ENCODE assay signal across 20 cellular contexts in the genomic region with DNA sequence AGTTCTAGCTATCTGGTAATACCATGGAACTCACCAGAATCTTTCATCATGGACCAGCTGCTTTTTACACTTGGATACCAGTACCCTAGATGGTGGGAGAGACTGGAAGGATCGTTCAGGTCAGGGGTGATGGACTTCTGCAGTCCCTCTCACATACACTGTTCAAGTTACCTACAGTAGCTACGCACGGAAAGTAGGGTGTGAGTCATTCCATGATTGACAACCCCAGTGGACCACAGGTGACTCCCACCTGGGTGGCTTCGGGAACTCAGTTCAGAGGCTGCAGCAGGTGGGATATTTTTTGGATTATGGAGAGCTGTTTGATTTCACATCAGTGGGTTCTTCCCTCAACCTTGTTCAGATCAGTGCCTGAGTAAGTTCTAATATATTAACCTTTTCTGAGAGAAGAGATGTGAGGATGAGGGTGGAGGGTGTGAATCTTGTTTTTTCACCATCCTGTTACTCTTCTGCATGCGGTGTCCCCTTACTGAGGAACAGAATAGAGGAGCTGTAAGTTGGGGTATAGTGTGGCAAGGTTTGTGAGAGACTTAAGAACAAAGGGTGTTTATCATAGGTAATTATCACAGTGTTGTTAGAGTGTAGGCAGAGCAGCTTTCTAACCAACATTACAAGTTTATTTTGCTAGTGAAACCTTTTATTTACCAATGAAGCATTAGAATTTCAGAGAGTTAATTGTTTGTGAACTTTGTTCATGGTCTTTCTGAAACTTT. TPM values are rescaled to one million over a fixed set of nuclear protein-coding genes. Genes with fewer than 3 reads are reported as not detected.
DNase-seq lines count a peak whose midpoint lies in the region; ATAC-seq and TF ChIP-seq lines count a peak whose summit lies in the region.
"Had no signal": no experiment of that assay in that cellular context is flagged by ENCODE, and none has a peak within 500 bp of the region (broad histone marks: within the 10 kb centered on the region; RNA-seq: fewer than 3 reads in every experiment).

No MANE protein-coding gene starts in this region.

- no peaks in the 10 kb centered on the region for H3K9me3 ChIP-seq in PC-3 (ENCODE audit: low read length)
- no peaks in the 10 kb centered on the region for H3K9me3 ChIP-seq in trophoblast cell (ENCODE audit: insufficient read depth, low read depth, low read length)

- TF ChIP-seq CTCF in PC-3 (conservative IDR thresholded peaks at IDR 0.05; ENCODE audit: low read depth, low read length) (no peak), GM13976 (IDR thresholded peaks at IDR 0.05; ENCODE audit: borderline replicate concordance, control extremely low read depth, extremely low read depth, insufficient read depth, missing control alignments) (no peak)

- peak overlapping the region; percentile 21 for H2BK12ac ChIP-seq in trophoblast cell (ENCODE audit: low read length)

- no peak for DNase-seq in activated CD8-positive, alpha-beta memory T cell treated with anti-CD3 and anti-CD28 coated beads, Interleukin-2, amount 10 ng/mL, durations not matched to agents 7 days and 5 days
- DNase-seq in activated CD8-positive, alpha-beta memory T cell treated with anti-CD3 and anti-CD28 coated beads, Interleukin-2, amount 50 U/mL, for 48 hours, result no peak
- peak; percentile 18 for DNase-seq in PC-3
- DNase-seq in activated naive CD8-positive, alpha-beta T cell treated with anti-CD3 and anti-CD28 coated beads, Interleukin-2, amount 50 U/mL, for 24 hours, result no peak
- DNase-seq in trophoblast cell, result no peak
- DNase-seq in substantia nigra (lab: John Stamatoyannopoulos, UW), result no peak
- DNase-seq in GM13976 (ENCODE audit: low spot score), result no peak
- DNase-seq: foreskin keratinocyte; GF-D8; hippocampal formation; mammary epithelial cell; MM.1S; naive B cell; NCI-H774; SHP77; stimulated activated CD4-positive, alpha-beta T cell treated with anti-CD3 and anti-CD28 coated beads, Interleukin-4, amount 100 ng/mL, for 24 hours had no signal

- H2BK120ac ChIP-seq in trophoblast cell (ENCODE audit: insufficient read depth, low read length, poor library complexity), result no peak overlapping the region

- POLR2A ChIA-PET in PC-3 (lab: Charles Lee; ENCODE audit: unreplicated experiment), result interaction anchor here (0.5 kb wide), 1 partner anchor 38 kb away, joined by 5 read pairs; no protein-coding TSS in a partner anchor

- no peak overlapping the region for H3K4ac ChIP-seq in trophoblast cell (ENCODE audit: low read depth, low read length)

- H3K27ac Mint-ChIP-seq in activated CD8-positive, alpha-beta memory T cell treated with anti-CD3 and anti-CD28 coated beads, Interleukin-2, amount 10 ng/mL, durations not matched to agents 7 days and 5 days, result peak overlapping the region; percentile 45
- H3K27ac Mint-ChIP-seq in activated naive CD8-positive, alpha-beta T cell treated with anti-CD3 and anti-CD28 coated beads, Interleukin-2, amount 50 U/mL, for 24 hours, result peak overlapping the region; percentile 69
- H3K27ac Mint-ChIP-seq: IgD-negative memory B cell, naive B cell, progenitor cell of endocrine pancreas had no signal

- H3K4me3 ChIP-seq in PC-3 (ENCODE audit: low read length) (no peak overlapping the region), trophoblast cell (ENCODE audit: low read depth, low read length) (no peak overlapping the region)

- in situ Hi-C loops in GM13976 (cut with MboI; ENCODE audit: low sequenced_read_pairs, unreplicated experiment), result no loop called here

- H3K27ac ChIP-seq in PC-3 (ENCODE audit: low read length) (no peak overlapping the region), trophoblast cell (ENCODE audit: low read depth, low read length) (no peak overlapping the region), substantia nigra (ENCODE audit: low read depth, low read length, poor library complexity, severe bottlenecking) (no peak overlapping the region)
- H3K27ac ChIP-seq: C4-2B, foreskin keratinocyte had no signal

- no peaks in the 10 kb centered on the region for H3K27me3 Mint-ChIP-seq in activated CD8-positive, alpha-beta memory T cell treated with anti-CD3 and anti-CD28 coated beads, Interleukin-2, amount 10 ng/mL, durations not matched to agents 7 days and 5 days
- no peaks in the 10 kb centered on the region for H3K27me3 Mint-ChIP-seq in activated naive CD8-positive, alpha-beta T cell treated with anti-CD3 and anti-CD28 coated beads, Interleukin-2, amount 50 U/mL, for 24 hours

- H2BK5ac ChIP-seq in trophoblast cell (ENCODE audit: low read depth, low read length, poor library complexity), result no peak overlapping the region

- H2AFZ ChIP-seq in PC-3 (ENCODE audit: low read length) (no peak overlapping the region), trophoblast cell (ENCODE audit: insufficient read depth, low read length, poor library complexity) (no peak overlapping the region)

- peaks cover 27% of the 10 kb centered on the region for H3K79me1 ChIP-seq in trophoblast cell (ENCODE audit: low read length)

- WGBS in trophoblast cell (ENCODE audit: extremely low coverage, insufficient coverage, insufficient read length), result no CpG with 5 or more reads among the region's 5 CpGs

- peak; percentile 30 for ATAC-seq in activated CD8-positive, alpha-beta memory T cell treated with anti-CD3 and anti-CD28 coated beads, Interleukin-2, amount 10 ng/mL, durations not matched to agents 7 days and 5 days
- no peak for ATAC-seq in PC-3
- peak; percentile 48 for ATAC-seq in activated naive CD8-positive, alpha-beta T cell treated with anti-CD3 and anti-CD28 coated beads, Interleukin-2, amount 50 U/mL, for 24 hours
- ATAC-seq in GM19035 (IDR thresholded peaks at IDR 0.05; ENCODE audit: unreplicated experiment), result no peak
- ATAC-seq: foreskin keratinocyte had no signal

- H4K20me1 ChIP-seq in PC-3 (ENCODE audit: low read length), result no peaks in the 10 kb centered on the region

- H3K9me3 Mint-ChIP-seq in activated CD8-positive, alpha-beta memory T cell treated with anti-CD3 and anti-CD28 coated beads, Interleukin-2, amount 10 ng/mL, durations not matched to agents 7 days and 5 days (ENCODE audit: low read depth), result no peaks in the 10 kb centered on the region
- H3K9me3 Mint-ChIP-seq in activated naive CD8-positive, alpha-beta T cell treated with anti-CD3 and anti-CD28 coated beads, Interleukin-2, amount 50 U/mL, for 24 hours, result no peaks in the 10 kb centered on the region
- H3K9me3 Mint-ChIP-seq: IgD-negative memory B cell had no signal

- peaks cover 11% of the 10 kb centered on the region for H3K79me2 ChIP-seq in PC-3 (ENCODE audit: low read length)
- peaks cover 19% of the 10 kb centered on the region for H3K79me2 ChIP-seq in trophoblast cell (ENCODE audit: control insufficient read depth, insufficient read depth, low read length, poor library complexity)

- H4K91ac ChIP-seq in trophoblast cell (ENCODE audit: low read depth, low read length), result peak overlapping the region; percentile 16

- peaks cover 43% of the 10 kb centered on the region for H3K36me3 Mint-ChIP-seq in activated CD8-positive, alpha-beta memory T cell treated with anti-CD3 and anti-CD28 coated beads, Interleukin-2, amount 10 ng/mL, durations not matched to agents 7 days and 5 days
- peaks cover 50% of the 10 kb centered on the region for H3K36me3 Mint-ChIP-seq in activated naive CD8-positive, alpha-beta T cell treated with anti-CD3 and anti-CD28 coated beads, Interleukin-2, amount 50 U/mL, for 24 hours (ENCODE audit: low read depth)
- H3K36me3 Mint-ChIP-seq: IgD-negative memory B cell had no signal

- intact Hi-C loops in PC-3 (cut with micrococcal nuclease), result no loop called here

- no peaks in the 10 kb centered on the region for H3K9me2 ChIP-seq in PC-3 (replicated peaks; ENCODE audit: low read length)

- no peak overlapping the region for H3K18ac ChIP-seq in trophoblast cell (ENCODE audit: low read length)

- H4K12ac ChIP-seq in trophoblast cell (ENCODE audit: low read depth, low read length), result no peak overlapping the region

- no peak overlapping the region for H2AK5ac ChIP-seq in trophoblast cell (ENCODE audit: low read length)

- H3K9ac ChIP-seq in PC-3 (ENCODE audit: low read length) (no peak overlapping the region), trophoblast cell (ENCODE audit: low read length) (no peak overlapping the region)

- H3K4me2 ChIP-seq in PC-3 (ENCODE audit: low read length), result no peak overlapping the region
- H3K4me2 ChIP-seq in trophoblast cell (ENCODE audit: low read length), result no peak overlapping the region

- H3K36me3 ChIP-seq in PC-3 (ENCODE audit: low read depth, low read length) (no peaks in the 10 kb centered on the region), trophoblast cell (ENCODE audit: control insufficient read depth in 1 of 2, insufficient read depth in 2 of 2, low read length in 2 of 2) (no peaks in the 10 kb centered on the region)

- H3F3A ChIP-seq in PC-3 (ENCODE audit: low read length, unreplicated experiment), result no peaks in the 10 kb centered on the region

- CTCF ChIA-PET in activated CD8-positive, alpha-beta memory T cell treated with anti-CD3 and anti-CD28 coated beads, Interleukin-2, amount 10 ng/mL, durations not matched to agents 7 days and 5 days (lab: Charles Lee), result interaction anchor here (1.0 to 1.9 kb wide), 8 partner anchors 13 to 68 kb away, joined by 3 to 6 read pairs (median 4); no protein-coding TSS in a partner anchor
- CTCF ChIA-PET in PC-3 (lab: Charles Lee), result no interaction called here

- H3K14ac ChIP-seq in trophoblast cell (ENCODE audit: low read length), result no peak overlapping the region

- H3K23ac ChIP-seq in trophoblast cell (ENCODE audit: low read length), result no peak overlapping the region

- no peaks in the 10 kb centered on the region for H3K27me3 ChIP-seq in PC-3 (ENCODE audit: low read length)
- H3K27me3 ChIP-seq in trophoblast cell (ENCODE audit: insufficient read depth, low read length), result no peaks in the 10 kb centered on the region
- H3K27me3 ChIP-seq: foreskin keratinocyte had no signal

- H3K4me1 ChIP-seq in PC-3 (ENCODE audit: insufficient read depth, low read length), result peaks cover 22% of the 10 kb centered on the region
- H3K4me1 ChIP-seq in trophoblast cell (ENCODE audit: control insufficient read depth in 1 of 2, insufficient read depth in 2 of 2, low read length in 2 of 2), result peaks cover 16 to 34% of the 10 kb centered on the region in 2 experiments

- no peak overlapping the region for H4K8ac ChIP-seq in trophoblast cell (ENCODE audit: low read depth, low read length)

- BruUV-seq in PC-3 (replicated peaks; lab: Mats Ljungman, UMichigan), result no TSS peak

- peak overlapping the region; percentile 11 for H3K4me3 Mint-ChIP-seq in activated CD8-positive, alpha-beta memory T cell treated with anti-CD3 and anti-CD28 coated beads, Interleukin-2, amount 10 ng/mL, durations not matched to agents 7 days and 5 days
- H3K4me3 Mint-ChIP-seq in activated naive CD8-positive, alpha-beta T cell treated with anti-CD3 and anti-CD28 coated beads, Interleukin-2, amount 50 U/mL, for 24 hours, result no peak overlapping the region
- H3K4me3 Mint-ChIP-seq: naive B cell had no signal

- H3K4me1 Mint-ChIP-seq in activated CD8-positive, alpha-beta memory T cell treated with anti-CD3 and anti-CD28 coated beads, Interleukin-2, amount 10 ng/mL, durations not matched to agents 7 days and 5 days, result peaks cover 52% of the 10 kb centered on the region
- H3K4me1 Mint-ChIP-seq in activated naive CD8-positive, alpha-beta T cell treated with anti-CD3 and anti-CD28 coated beads, Interleukin-2, amount 50 U/mL, for 24 hours, result peaks cover 55% of the 10 kb centered on the region
- H3K4me1 Mint-ChIP-seq: IgD-negative memory B cell had no signal

RNA-seq across cellular contexts. Expression of gene PRKCH, which starts 39.6 kb away (rescaled TPM):
- 100 to 1,000 TPM; 304 to 312 TPM for total RNA-seq in activated CD8-positive, alpha-beta memory T cell treated with anti-CD3 and anti-CD28 coated beads, Interleukin-2, amount 10 ng/mL, durations not matched to agents 7 days and 5 days
- 80.8 and 170 TPM in 2 replicates for total RNA-seq in PC-3 (2014; rRNA removed)
- 145 and 158 TPM in 2 replicates for polyA plus RNA-seq in trophoblast cell (2013)

Comparison
In these comparisons a context has a peak if more than half of its experiments do, and no peak if none do; other contexts are left out.
1. ATAC-seq: peak in activated CD8-positive, alpha-beta memory T cell treated with anti-CD3 and anti-CD28 coated beads, Interleukin-2, amount 10 ng/mL, durations not matched to agents 7 days and 5 days (single experiment) and activated naive CD8-positive, alpha-beta T cell treated with anti-CD3 and anti-CD28 coated beads, Interleukin-2, amount 50 U/mL, for 24 hours (single experiment); none in PC-3 (single experiment) and GM19035 (single experiment).